ENCODE assay signal across 8 cellular contexts in the genomic region with DNA sequence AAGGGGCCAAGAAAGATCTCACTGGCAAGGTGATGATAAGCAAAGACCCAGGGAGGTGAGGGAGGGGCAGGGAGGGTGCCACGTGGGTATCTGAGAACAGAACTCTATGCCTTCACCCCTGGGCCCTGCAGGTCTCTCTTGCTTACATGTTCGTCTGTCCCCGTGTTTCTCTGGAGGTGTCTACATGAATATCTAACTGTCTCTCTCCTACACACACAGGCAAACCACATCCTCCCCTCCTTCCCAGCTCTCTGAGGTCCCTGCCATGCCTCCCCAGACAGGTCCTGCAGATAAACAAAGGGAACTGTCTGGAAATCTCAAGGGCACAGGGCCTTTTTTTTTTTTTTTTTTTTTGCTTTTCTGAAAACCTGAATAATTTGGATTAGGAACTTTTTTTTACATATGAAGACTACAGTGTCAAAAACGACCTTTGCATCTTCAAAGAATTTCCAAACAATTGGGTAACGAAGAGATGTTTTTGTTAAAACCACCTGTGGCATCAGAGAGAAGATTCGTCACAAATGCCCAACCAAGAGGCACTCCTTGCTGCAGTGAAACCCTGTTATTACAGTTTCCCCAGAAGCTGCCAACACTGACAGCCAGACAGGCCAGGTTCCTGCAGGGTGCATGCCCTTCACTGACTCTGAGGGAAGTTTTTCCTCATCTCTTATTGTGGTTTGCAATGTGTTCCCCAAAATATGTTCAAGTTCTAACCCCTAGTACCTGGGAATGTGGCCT. TPM values are rescaled to one million over a fixed set of nuclear protein-coding genes. Genes with fewer than 3 reads are reported as not detected.
DNase-seq lines count a peak whose midpoint lies in the region; ATAC-seq and TF ChIP-seq lines count a peak whose summit lies in the region.

No MANE protein-coding gene starts in this region.

- H4K20me1 ChIP-seq in BLaER1 = no peaks in the 10 kb centered on the region

- peak overlapping the region; percentile 24; the same call in 1 of the 2 replicates for H3K4me2 ChIP-seq in BLaER1

- H3K4me1 ChIP-seq in BLaER1 (peaks cover 20% of the 10 kb centered on the region), Peyer's patch (peaks cover 0 to 35% (median 11%) of the 10 kb centered on the region in 4 donors), left lung (peaks cover 22 to 49% of the 10 kb centered on the region in 2 donors)

- TF ChIP-seq CTCF in Peyer's patch (IDR thresholded peaks at IDR 0.05) = no peak
- TF ChIP-seq CTCF in left lung (IDR thresholded peaks at IDR 0.05) = no peak

- intact Hi-C loops in left lung (cut with DNase I) = no loop called here

- H3K9ac ChIP-seq in BLaER1 = no peak overlapping the region

- peak; percentile 3 for ATAC-seq in left lung

- no peak overlapping the region for H3K4me3 ChIP-seq in BLaER1
- H3K4me3 ChIP-seq in Peyer's patch = peak overlapping the region in 2 of 4 donors; percentile 32 to 34
- H3K4me3 ChIP-seq in left lung = no peak overlapping the region
- no peak overlapping the region for H3K4me3 ChIP-seq in MG63

- H3K27me3 ChIP-seq in BLaER1 (no peaks in the 10 kb centered on the region), Peyer's patch (no peaks in the 10 kb centered on the region), left lung (no peaks in the 10 kb centered on the region), MG63 (no peaks in the 10 kb centered on the region)

- no peak overlapping the region for H3K27ac ChIP-seq in BLaER1
- peak overlapping the region in 3 of 4 donors; percentile 74 to 96 (median 93) for H3K27ac ChIP-seq in Peyer's patch
- H3K27ac ChIP-seq in left lung = peak overlapping the region; percentile 74 to 83

- H3K36me3 ChIP-seq in BLaER1 (no peaks in the 10 kb centered on the region), Peyer's patch (no peaks in the 10 kb centered on the region), left lung (no peaks in the 10 kb centered on the region), MG63 (no peaks in the 10 kb centered on the region)

- H3K9me3 ChIP-seq in BLaER1 (no peaks in the 10 kb centered on the region), Peyer's patch (no peaks in the 10 kb centered on the region), left lung (no peaks in the 10 kb centered on the region), MG63 (no peaks in the 10 kb centered on the region)

- peak in 2 of 3 donors; percentile 21 to 37 for DNase-seq in Peyer's patch
- peak; percentile 75 for DNase-seq in amniotic epithelial cell (ENCODE audit: low read depth)
- DNase-seq in left lung = no peak
- DNase-seq in HT-29 (ENCODE audit: low spot score) = no peak
- no peak for DNase-seq in cortex of kidney (lab: John Stamatoyannopoulos, UW)
- no peak for DNase-seq in MG63
- no peak for DNase-seq in NCI-H524 treated with DMSO at 0.1 percent for 48 hours (lab: John Stamatoyannopoulos, UW)

- TF ChIP-seq POLR2A in Peyer's patch (IDR thresholded peaks at IDR 0.05) = no peak

RNA-seq across cellular contexts. Expression of a gene that starts 17.8 kb away (rescaled TPM):
- 100 to 1,000 TPM in 3 of 4 donors, 1 to 10 TPM in 1; 1.7 to 152 (median 126) TPM for total RNA-seq in Peyer's patch
- total RNA-seq in left lung = 10 to 100 TPM; 50.6 to 70.6 TPM
- total RNA-seq in HT-29 (2014; rRNA removed; shearing (Covaris generic)) = 0.13 and 0.16 TPM in 2 replicates
- not detected in 2 replicates for total RNA-seq in MG63 (2014; rRNA removed; shearing (Covaris generic); ENCODE audit: low replicate concordance)

RNA-seq across cellular contexts. Expression of a gene that starts 21.6 kb away (rescaled TPM):
- total RNA-seq in Peyer's patch (10 to 100 TPM; 25.2 to 55.3 (median 31.5) TPM), left lung (10 to 100 TPM; 51.4 to 69.3 TPM)
- total RNA-seq in HT-29 (2014; rRNA removed; shearing (Covaris generic)) = 6.8 and 10.5 TPM in 2 replicates
- 352 and 467 TPM in 2 replicates for total RNA-seq in MG63 (2014; rRNA removed; shearing (Covaris generic); ENCODE audit: low replicate concordance)

Comparison
In these comparisons a context has a peak if more than half of its experiments do, and no peak if none do; other contexts are left out.
1. DNase-seq: peak in Peyer's patch (2 of 3) and amniotic epithelial cell (single experiment); none in left lung (0 of 2), HT-29 (single experiment), cortex of kidney (single experiment), MG63 (single experiment) and NCI-H524 treated with DMSO at 0.1 percent for 48 hours (single experiment).